In genomic region chr5:177943805-177944736, GRCh38 we compare ENCODE assay signal across 10 cellular contexts. TPM values are rescaled to one million over a fixed set of nuclear protein-coding genes. Genes with fewer than 3 reads are reported as not detected.
DNase-seq lines count a peak whose midpoint lies in the region; ATAC-seq and TF ChIP-seq lines count a peak whose summit lies in the region.
"Not testable (repeated sequence)": the region's sequence is repeated elsewhere in the genome, so short reads cannot be mapped to it uniquely, and the experiment has no call there.
"Had no signal": no experiment of that assay in that cellular context is flagged by ENCODE, and none has a peak within 500 bp of the region (broad histone marks: within the 10 kb centered on the region; RNA-seq: fewer than 3 reads in every experiment).

No MANE protein-coding gene starts in this region.

- in situ Hi-C loops in astrocyte of the cerebellum (cut with HindIII; ENCODE audit: low sequenced_read_pairs) = not testable (repeated sequence)

- H2AFZ ChIP-seq in DND-41 (ENCODE audit: low read depth, low read length) = peak overlapping the region; percentile 68

- not testable (repeated sequence) for H3K36me3 ChIP-seq in DND-41 (ENCODE audit: insufficient read depth, low read length); stomach

- H3K9ac ChIP-seq in DND-41 (ENCODE audit: low read depth, low read length) = peak overlapping the region; percentile 51

- H3K79me2 ChIP-seq in DND-41 (ENCODE audit: insufficient read depth, low read length) = not testable (repeated sequence)

- intact Hi-C loops in activated CD4-positive, alpha-beta T cell treated with anti-CD3 and anti-CD28 coated beads, Interleukin-2, amount 10 ng/mL, durations not matched to agents 24 days and 14 days (cut with micrococcal nuclease); stomach (cut with DNase I; ENCODE audit: low total_unique reads): not testable (repeated sequence)

- not testable (repeated sequence) for H3K9me3 Mint-ChIP-seq in activated CD4-positive, alpha-beta T cell treated with anti-CD3 and anti-CD28 coated beads, Interleukin-2, amount 10 ng/mL, durations not matched to agents 24 days and 14 days; osteocyte (ENCODE audit: unreplicated experiment)

- not testable (repeated sequence) for H3K36me3 Mint-ChIP-seq in activated CD4-positive, alpha-beta T cell treated with anti-CD3 and anti-CD28 coated beads, Interleukin-2, amount 10 ng/mL, durations not matched to agents 24 days and 14 days (ENCODE audit: low read depth); osteocyte (ENCODE audit: unreplicated experiment)

- ATAC-seq in DND-41 (ENCODE audit: insufficient read depth, low read depth) = peak; percentile 89
- peak; percentile 39 for ATAC-seq in GM21529 (IDR thresholded peaks at IDR 0.05; ENCODE audit: unreplicated experiment)

- peak overlapping the region; percentile 73 for H3K4me3 Mint-ChIP-seq in activated CD4-positive, alpha-beta T cell treated with anti-CD3 and anti-CD28 coated beads, Interleukin-2, amount 10 ng/mL, durations not matched to agents 24 days and 14 days
- H3K4me3 Mint-ChIP-seq in osteocyte (ENCODE audit: unreplicated experiment) = not testable (repeated sequence)

- not testable (repeated sequence) for H3K27me3 Mint-ChIP-seq in activated CD4-positive, alpha-beta T cell treated with anti-CD3 and anti-CD28 coated beads, Interleukin-2, amount 10 ng/mL, durations not matched to agents 24 days and 14 days; osteocyte (ENCODE audit: unreplicated experiment)

- peak; percentile 8 for TF ChIP-seq CTCF in DND-41 (IDR thresholded peaks at IDR 0.05; ENCODE audit: borderline replicate concordance, extremely low read depth, low read length, poor library complexity, severe bottlenecking)
- TF ChIP-seq CTCF in astrocyte of the cerebellum (IDR thresholded peaks at IDR 0.05; ENCODE audit: low read depth, low read length, missing control alignments); osteocyte (IDR thresholded peaks at IDR 0.05); stomach (IDR thresholded peaks at IDR 0.05): not testable (repeated sequence)

- peak overlapping the region; percentile 75 for H3K4me2 ChIP-seq in DND-41 (ENCODE audit: insufficient read depth, low read length)

- H3K4me1 Mint-ChIP-seq in activated CD4-positive, alpha-beta T cell treated with anti-CD3 and anti-CD28 coated beads, Interleukin-2, amount 10 ng/mL, durations not matched to agents 24 days and 14 days; osteocyte (ENCODE audit: unreplicated experiment): not testable (repeated sequence)

- TF ChIP-seq EP300 in stomach (IDR thresholded peaks at IDR 0.05) = not testable (repeated sequence)

- H3K4me3 ChIP-seq in DND-41 (ENCODE audit: low read depth in 1 of 2, low read length in 2 of 2) (peak overlapping the region; percentile 19 to 64; a peak in 3 of 4 replicates), astrocyte of the cerebellum (ENCODE audit: low read depth, low read length) (peak overlapping the region; percentile 39), stomach (peak overlapping the region; percentile 43 to 56 (median 50))

- DNase-seq in DND-41 (peak; percentile 61), NCI-H146 (lab: John Stamatoyannopoulos, UW) (peak; percentile 64), glomerular visceral epithelial cell (ENCODE audit: extremely low spot score) (peak; percentile 17), osteocyte (ENCODE audit: extremely low spot score, unreplicated experiment) (peak; percentile 77)
- peak; percentile 87 for DNase-seq in activated CD4-positive, alpha-beta T cell treated with anti-CD3 and anti-CD28 coated beads, Interleukin-2, amount 10 ng/mL, durations not matched to agents 24 days and 14 days
- not testable (repeated sequence) for DNase-seq in astrocyte of the cerebellum (ENCODE audit: low read depth); stomach

- H3K9me3 ChIP-seq in DND-41 (ENCODE audit: insufficient read depth, low read length, severe bottlenecking); stomach: not testable (repeated sequence)

- not testable (repeated sequence) for H3K27me3 ChIP-seq in DND-41 (ENCODE audit: insufficient read depth, low read length, poor library complexity)
- peaks cover 0 to 10% (median 0%) of the 10 kb centered on the region in 3 donors for H3K27me3 ChIP-seq in stomach

- 3 to 34% (median 5%) methylated on average over 3 to 38 of the region's 66 CpGs; no CpG with 5 or more reads in 1 of the 5 donors for WGBS in stomach, 5 donors

- not testable (repeated sequence) for H3K4me1 ChIP-seq in DND-41 (ENCODE audit: insufficient read depth, low read length)
- H3K4me1 ChIP-seq in stomach = peaks cover 0 to 20% (median 7%) of the 10 kb centered on the region in 4 donors

- not testable (repeated sequence) for H4K20me1 ChIP-seq in DND-41 (ENCODE audit: insufficient read depth, low read length)

- not testable (repeated sequence) for H3K27ac Mint-ChIP-seq in activated CD4-positive, alpha-beta T cell treated with anti-CD3 and anti-CD28 coated beads, Interleukin-2, amount 10 ng/mL, durations not matched to agents 24 days and 14 days; osteocyte (ENCODE audit: unreplicated experiment)

- not testable (repeated sequence) for TF ChIP-seq POLR2A in stomach (IDR thresholded peaks at IDR 0.05)

- H3K27ac ChIP-seq in DND-41 (ENCODE audit: low read length); stomach: not testable (repeated sequence)

RNA-seq across cellular contexts. Expression of gene PROP1, which starts 52.0 kb away (rescaled TPM):
- total RNA-seq in activated CD4-positive, alpha-beta T cell treated with anti-CD3 and anti-CD28 coated beads, Interleukin-2, amount 10 ng/mL, durations not matched to agents 24 days and 14 days = not detected in 2 replicates
- total RNA-seq in osteocyte (not detected in 2 replicates), stomach (not detected)
- not detected for polyA plus RNA-seq in stomach
- total RNA-seq: adrenal gland, pulmonary artery endothelial cell had no signal
- polyA plus RNA-seq: adrenal gland had no signal
